In the genomic region with DNA sequence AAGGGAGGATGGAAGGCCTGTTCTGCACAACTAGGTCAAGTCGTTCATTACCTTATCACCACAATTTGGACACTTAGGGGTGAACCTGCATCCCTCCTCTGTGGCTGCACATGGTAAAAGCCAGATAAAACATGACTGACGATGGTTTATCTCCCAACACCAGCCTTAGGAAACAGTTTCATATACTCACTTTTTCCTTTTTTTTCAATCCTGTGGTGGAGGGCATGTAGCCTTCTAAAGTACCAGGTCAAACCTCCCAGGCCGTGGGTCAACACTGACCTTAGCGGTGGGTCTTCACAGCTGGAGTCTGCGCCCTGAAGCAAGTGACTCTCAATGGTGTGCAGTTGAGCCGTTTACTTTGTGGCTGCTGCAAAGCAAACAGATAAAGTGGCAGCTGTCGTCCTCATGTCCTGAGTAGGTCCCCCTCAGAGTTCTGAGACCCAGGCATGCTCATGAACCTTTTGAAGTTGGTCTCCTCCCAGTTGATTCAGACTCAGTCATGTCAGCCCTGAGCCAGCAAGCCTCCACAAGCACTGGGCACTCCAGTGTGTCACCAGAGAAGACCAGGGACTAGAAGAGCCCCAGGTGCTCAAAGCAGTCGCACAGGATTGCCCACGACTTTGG, we compare ENCODE assay signal across 1 cellular context.
TF ChIP-seq lines count a peak whose summit lies in the region.

No MANE protein-coding gene starts in this region.

TF ChIP-seq in HepG2, 621 proteins besides CTCF, POLR2A, EP300 and RAD21 (continued from another document and continues in another):
- TF ChIP-seq, protein P1, sequence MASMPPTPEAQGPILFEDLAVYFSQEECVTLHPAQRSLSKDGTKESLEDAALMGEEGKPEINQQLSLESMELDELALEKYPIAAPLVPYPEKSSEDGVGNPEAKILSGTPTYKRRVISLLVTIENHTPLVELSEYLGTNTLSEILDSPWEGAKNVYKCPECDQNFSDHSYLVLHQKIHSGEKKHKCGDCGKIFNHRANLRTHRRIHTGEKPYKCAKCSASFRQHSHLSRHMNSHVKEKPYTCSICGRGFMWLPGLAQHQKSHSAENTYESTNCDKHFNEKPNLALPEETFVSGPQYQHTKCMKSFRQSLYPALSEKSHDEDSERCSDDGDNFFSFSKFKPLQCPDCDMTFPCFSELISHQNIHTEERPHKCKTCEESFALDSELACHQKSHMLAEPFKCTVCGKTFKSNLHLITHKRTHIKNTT (CRISPR knock-in tag; IDR thresholded peaks at IDR 0.05): no peak
- TF ChIP-seq ZMYM4 (CRISPR knock-in tag; IDR thresholded peaks at IDR 0.05) (peak; percentile 57), ZFX (CRISPR knock-in tag; IDR thresholded peaks at IDR 0.05; ENCODE audit: low read depth) (peak; percentile 35; the same call in 1 of the 2 replicates), TP53 (CRISPR knock-in tag; conservative IDR thresholded peaks at IDR 0.05) (no peak), ZNF652 (CRISPR knock-in tag; IDR thresholded peaks at IDR 0.05; ENCODE audit: borderline replicate concordance, low read depth) (no peak), SOX5 (CRISPR knock-in tag; IDR thresholded peaks at IDR 0.05; ENCODE audit: borderline replicate concordance) (peak; percentile 76), ZFP36L1 (CRISPR knock-in tag; IDR thresholded peaks at IDR 0.05) (peak; percentile 62; the same call in 1 of the 2 replicates), YEATS2 (CRISPR knock-in tag; IDR thresholded peaks at IDR 0.05; ENCODE audit: borderline replicate concordance) (peak; percentile 42; the same call in 1 of the 2 replicates), PRPF4 (IDR thresholded peaks at IDR 0.05; ENCODE audit: low read depth, low read length, poor library complexity, severe bottlenecking) (no peak), ZNF331 (CRISPR knock-in tag; IDR thresholded peaks at IDR 0.05) (peak; percentile 91), ATRX (CRISPR knock-in tag; IDR thresholded peaks at IDR 0.05; ENCODE audit: borderline replicate concordance) (no peak), PITX1 (CRISPR knock-in tag; IDR thresholded peaks at IDR 0.05) (peak; percentile 88), ZC3H13 (CRISPR knock-in tag; IDR thresholded peaks at IDR 0.05) (no peak), MATR3 (CRISPR knock-in tag; IDR thresholded peaks at IDR 0.05) (no peak), ISL2 (CRISPR knock-in tag; IDR thresholded peaks at IDR 0.05) (peak; percentile 87), SMAD9 (CRISPR knock-in tag; IDR thresholded peaks at IDR 0.05) (no peak), ZNF550 (CRISPR knock-in tag; IDR thresholded peaks at IDR 0.05; ENCODE audit: borderline replicate concordance) (no peak), CHCHD3 (CRISPR knock-in tag; IDR thresholded peaks at IDR 0.05) (no peak), CBFB (CRISPR knock-in tag; IDR thresholded peaks at IDR 0.05) (peak; percentile 45; the same call in 1 of the 2 replicates), ZSCAN21 (CRISPR knock-in tag; IDR thresholded peaks at IDR 0.05; ENCODE audit: borderline replicate concordance) (peak; percentile 61; the same call in 1 of the 2 replicates), ZNF775 (CRISPR knock-in tag; IDR thresholded peaks at IDR 0.05; ENCODE audit: borderline replicate concordance) (no peak), CBX5 (CRISPR knock-in tag; IDR thresholded peaks at IDR 0.05; ENCODE audit: borderline replicate concordance) (0 out of 2 replicates have a peak, but pooled peaks have one; percentile 70), ZNF460 (CRISPR knock-in tag; IDR thresholded peaks at IDR 0.05; ENCODE audit: borderline replicate concordance) (peak; percentile 15; the same call in 1 of the 2 replicates), ZKSCAN5 (CRISPR knock-in tag; IDR thresholded peaks at IDR 0.05) (peak; percentile 49; the same call in 1 of the 2 replicates), TEAD3 (CRISPR knock-in tag; optimal IDR thresholded peaks at IDR 0.05; ENCODE audit: borderline replicate concordance) (peak; percentile 27)
- TF ChIP-seq, protein P2, sequence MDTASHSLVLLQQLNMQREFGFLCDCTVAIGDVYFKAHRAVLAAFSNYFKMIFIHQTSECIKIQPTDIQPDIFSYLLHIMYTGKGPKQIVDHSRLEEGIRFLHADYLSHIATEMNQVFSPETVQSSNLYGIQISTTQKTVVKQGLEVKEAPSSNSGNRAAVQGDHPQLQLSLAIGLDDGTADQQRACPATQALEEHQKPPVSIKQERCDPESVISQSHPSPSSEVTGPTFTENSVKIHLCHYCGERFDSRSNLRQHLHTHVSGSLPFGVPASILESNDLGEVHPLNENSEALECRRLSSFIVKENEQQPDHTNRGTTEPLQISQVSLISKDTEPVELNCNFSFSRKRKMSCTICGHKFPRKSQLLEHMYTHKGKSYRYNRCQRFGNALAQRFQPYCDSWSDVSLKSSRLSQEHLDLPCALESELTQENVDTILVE (CRISPR knock-in tag; IDR thresholded peaks at IDR 0.05): no peak
- TF ChIP-seq, protein P3, sequence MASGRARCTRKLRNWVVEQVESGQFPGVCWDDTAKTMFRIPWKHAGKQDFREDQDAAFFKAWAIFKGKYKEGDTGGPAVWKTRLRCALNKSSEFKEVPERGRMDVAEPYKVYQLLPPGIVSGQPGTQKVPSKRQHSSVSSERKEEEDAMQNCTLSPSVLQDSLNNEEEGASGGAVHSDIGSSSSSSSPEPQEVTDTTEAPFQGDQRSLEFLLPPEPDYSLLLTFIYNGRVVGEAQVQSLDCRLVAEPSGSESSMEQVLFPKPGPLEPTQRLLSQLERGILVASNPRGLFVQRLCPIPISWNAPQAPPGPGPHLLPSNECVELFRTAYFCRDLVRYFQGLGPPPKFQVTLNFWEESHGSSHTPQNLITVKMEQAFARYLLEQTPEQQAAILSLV (CRISPR knock-in tag; IDR thresholded peaks at IDR 0.05; ENCODE audit: borderline replicate concordance): no peak
- TF ChIP-seq, protein P4, sequence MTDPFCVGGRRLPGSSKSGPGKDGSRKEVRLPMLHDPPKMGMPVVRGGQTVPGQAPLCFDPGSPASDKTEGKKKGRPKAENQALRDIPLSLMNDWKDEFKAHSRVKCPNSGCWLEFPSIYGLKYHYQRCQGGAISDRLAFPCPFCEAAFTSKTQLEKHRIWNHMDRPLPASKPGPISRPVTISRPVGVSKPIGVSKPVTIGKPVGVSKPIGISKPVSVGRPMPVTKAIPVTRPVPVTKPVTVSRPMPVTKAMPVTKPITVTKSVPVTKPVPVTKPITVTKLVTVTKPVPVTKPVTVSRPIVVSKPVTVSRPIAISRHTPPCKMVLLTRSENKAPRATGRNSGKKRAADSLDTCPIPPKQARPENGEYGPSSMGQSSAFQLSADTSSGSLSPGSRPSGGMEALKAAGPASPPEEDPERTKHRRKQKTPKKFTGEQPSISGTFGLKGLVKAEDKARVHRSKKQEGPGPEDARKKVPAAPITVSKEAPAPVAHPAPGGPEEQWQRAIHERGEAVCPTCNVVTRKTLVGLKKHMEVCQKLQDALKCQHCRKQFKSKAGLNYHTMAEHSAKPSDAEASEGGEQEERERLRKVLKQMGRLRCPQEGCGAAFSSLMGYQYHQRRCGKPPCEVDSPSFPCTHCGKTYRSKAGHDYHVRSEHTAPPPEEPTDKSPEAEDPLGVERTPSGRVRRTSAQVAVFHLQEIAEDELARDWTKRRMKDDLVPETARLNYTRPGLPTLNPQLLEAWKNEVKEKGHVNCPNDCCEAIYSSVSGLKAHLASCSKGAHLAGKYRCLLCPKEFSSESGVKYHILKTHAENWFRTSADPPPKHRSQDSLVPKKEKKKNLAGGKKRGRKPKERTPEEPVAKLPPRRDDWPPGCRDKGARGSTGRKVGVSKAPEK (CRISPR knock-in tag; IDR thresholded peaks at IDR 0.05; ENCODE audit: borderline replicate concordance): no peak
- TF ChIP-seq, protein P5, sequence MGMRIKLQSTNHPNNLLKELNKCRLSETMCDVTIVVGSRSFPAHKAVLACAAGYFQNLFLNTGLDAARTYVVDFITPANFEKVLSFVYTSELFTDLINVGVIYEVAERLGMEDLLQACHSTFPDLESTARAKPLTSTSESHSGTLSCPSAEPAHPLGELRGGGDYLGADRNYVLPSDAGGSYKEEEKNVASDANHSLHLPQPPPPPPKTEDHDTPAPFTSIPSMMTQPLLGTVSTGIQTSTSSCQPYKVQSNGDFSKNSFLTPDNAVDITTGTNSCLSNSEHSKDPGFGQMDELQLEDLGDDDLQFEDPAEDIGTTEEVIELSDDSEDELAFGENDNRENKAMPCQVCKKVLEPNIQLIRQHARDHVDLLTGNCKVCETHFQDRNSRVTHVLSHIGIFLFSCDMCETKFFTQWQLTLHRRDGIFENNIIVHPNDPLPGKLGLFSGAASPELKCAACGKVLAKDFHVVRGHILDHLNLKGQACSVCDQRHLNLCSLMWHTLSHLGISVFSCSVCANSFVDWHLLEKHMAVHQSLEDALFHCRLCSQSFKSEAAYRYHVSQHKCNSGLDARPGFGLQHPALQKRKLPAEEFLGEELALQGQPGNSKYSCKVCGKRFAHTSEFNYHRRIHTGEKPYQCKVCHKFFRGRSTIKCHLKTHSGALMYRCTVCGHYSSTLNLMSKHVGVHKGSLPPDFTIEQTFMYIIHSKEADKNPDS (CRISPR knock-in tag; IDR thresholded peaks at IDR 0.05): no peak
- TF ChIP-seq, protein P6, sequence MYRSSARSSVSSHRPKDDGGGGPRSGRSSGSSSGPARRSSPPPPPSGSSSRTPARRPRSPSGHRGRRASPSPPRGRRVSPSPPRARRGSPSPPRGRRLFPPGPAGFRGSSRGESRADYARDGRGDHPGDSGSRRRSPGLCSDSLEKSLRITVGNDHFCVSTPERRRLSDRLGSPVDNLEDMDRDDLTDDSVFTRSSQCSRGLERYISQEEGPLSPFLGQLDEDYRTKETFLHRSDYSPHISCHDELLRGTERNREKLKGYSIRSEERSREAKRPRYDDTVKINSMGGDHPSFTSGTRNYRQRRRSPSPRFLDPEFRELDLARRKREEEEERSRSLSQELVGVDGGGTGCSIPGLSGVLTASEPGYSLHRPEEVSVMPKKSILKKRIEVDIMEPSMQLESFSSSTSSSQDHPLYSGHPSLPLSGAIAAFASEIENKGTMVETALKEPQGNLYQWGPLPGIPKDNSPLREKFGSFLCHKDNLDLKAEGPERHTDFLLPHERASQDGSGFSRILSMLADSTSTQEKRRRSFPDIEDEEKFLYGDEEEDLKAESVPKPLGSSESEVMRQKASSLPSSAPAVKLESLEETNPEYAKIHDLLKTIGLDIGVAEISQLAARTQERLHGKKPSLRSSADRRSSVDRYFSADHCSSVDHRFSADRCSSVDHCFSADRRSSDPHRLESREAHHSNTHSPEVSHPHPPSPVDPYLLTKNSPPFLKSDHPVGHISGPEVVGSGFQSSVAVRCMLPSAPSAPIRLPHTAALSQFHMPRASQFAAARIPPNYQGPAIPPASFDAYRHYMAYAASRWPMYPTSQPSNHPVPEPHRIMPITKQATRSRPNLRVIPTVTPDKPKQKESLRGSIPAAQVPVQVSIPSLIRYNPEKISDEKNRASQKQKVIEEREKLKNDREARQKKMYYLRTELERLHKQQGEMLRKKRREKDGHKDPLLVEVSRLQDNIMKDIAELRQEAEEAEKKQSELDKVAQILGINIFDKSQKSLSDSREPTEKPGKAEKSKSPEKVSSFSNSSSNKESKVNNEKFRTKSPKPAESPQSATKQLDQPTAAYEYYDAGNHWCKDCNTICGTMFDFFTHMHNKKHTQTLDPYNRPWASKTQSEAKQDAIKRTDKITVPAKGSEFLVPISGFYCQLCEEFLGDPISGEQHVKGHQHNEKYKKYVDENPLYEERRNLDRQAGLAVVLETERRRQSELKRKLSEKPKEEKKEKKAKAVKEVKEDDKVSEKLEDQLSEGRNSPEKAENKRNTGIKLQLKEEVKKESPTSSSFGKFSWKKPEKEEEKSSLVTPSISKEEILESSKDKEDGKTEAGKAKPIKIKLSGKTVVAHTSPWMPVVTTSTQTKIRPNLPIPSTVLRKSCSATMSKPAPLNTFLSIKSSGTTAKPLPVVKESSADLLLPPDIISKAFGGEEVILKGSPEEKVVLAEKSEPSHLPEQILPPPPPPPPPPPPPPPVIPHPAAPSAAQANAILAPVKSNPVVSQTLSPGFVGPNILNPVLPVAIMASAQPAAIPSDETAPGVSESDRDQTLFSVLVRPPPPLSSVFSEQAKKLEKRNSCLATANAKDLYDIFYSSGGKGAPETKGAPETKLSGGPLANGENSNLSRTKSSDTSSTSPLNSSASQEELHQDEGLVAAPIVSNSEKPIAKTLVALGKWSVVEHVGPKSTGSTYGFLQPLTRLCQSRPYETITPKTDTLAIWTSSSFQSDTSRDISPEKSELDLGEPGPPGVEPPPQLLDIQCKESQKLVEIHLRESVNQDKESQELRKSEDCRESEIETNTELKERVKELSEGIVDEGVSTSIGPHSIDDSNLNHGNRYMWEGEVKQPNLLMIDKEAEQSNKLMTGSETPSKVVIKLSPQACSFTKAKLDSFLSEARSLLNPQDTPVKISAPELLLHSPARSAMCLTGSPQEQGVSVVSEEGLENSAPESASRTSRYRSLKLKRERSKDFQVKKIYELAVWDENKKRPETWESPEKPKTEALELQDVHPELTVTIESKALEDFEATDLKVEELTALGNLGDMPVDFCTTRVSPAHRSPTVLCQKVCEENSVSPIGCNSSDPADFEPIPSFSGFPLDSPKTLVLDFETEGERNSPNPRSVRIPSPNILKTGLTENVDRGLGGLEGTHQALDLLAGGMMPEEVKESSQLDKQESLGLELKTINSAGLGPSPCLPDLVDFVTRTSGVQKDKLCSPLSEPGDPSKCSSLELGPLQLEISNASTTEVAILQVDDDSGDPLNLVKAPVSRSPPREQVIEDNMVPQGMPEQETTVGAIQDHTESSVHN (CRISPR knock-in tag; IDR thresholded peaks at IDR 0.05): no peak
- TF ChIP-seq, protein P7, sequence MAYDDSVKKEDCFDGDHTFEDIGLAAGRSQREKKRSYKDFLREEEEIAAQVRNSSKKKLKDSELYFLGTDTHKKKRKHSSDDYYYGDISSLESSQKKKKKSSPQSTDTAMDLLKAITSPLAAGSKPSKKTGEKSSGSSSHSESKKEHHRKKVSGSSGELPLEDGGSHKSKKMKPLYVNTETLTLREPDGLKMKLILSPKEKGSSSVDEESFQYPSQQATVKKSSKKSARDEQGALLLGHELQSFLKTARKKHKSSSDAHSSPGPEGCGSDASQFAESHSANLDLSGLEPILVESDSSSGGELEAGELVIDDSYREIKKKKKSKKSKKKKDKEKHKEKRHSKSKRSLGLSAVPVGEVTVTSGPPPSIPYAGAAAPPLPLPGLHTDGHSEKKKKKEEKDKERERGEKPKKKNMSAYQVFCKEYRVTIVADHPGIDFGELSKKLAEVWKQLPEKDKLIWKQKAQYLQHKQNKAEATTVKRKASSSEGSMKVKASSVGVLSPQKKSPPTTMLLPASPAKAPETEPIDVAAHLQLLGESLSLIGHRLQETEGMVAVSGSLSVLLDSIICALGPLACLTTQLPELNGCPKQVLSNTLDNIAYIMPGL (CRISPR knock-in tag; IDR thresholded peaks at IDR 0.05; ENCODE audit: borderline replicate concordance in 1 of 2, low read depth in 1 of 2): peak; percentile 23 to 37; a peak in 1 of 4 replicates
